Comparison of ENCODE assay signal across 21 cellular contexts in the genomic region with DNA sequence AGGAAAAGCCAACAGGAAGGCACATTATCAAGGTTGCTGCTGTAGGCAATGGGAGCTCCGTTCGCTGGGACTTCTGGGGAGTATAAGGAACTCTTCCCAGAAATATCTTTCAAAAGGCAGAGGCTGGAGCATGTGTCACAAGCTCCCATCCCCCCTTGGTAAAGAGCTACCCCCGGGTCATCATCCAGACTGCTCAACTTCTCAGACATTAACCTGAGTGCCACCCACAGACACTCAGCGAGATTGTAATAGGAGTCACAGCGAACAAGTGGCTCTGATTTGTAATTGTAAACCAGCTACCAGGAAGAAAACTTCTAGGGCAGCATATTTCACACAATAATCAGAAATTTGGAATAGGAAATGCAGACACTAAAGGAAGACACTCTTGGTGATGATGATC.
"Had no signal": no experiment of that assay in that cellular context is flagged by ENCODE, and none has a peak within 500 bp of the region (broad histone marks: within the 10 kb centered on the region; RNA-seq: fewer than 3 reads in every experiment).

No MANE protein-coding gene starts in this region.

- H3K36me3 ChIP-seq: left ventricle myocardium inferior, thoracic aorta, upper lobe of left lung had no signal

- H3K4me3 Mint-ChIP-seq: activated CD8-positive, alpha-beta T cell treated with anti-CD3 and anti-CD28 coated beads, Interleukin-2, amount 10 ng/mL, durations not matched to agents 7 days and 5 days; activated naive CD4-positive, alpha-beta T cell treated with anti-CD3 and anti-CD28 coated beads, Interleukin-2, amount 50 U/mL, for 24 hours; brain; immature natural killer cell; natural killer cell treated with Interleukin-12 subunit alpha and Interleukin-12 subunit beta and Interleukin-15 and Interleukin-18, amount 100 ng/mL, for 72 hours had no signal

- H3K4me1 Mint-ChIP-seq: activated naive CD4-positive, alpha-beta T cell treated with anti-CD3 and anti-CD28 coated beads, Interleukin-2, amount 50 U/mL, for 24 hours; immature natural killer cell had no signal

- H3K9me3 ChIP-seq: left ventricle myocardium inferior, thoracic aorta, upper lobe of left lung had no signal

- DNase-seq: activated CD4-positive, alpha-beta T cell treated with anti-CD3 and anti-CD28 coated beads, Interleukin-2, amount 50 U/mL, for 1 hour; activated CD4-positive, CD25-positive, alpha-beta regulatory T cell treated with anti-CD3 and anti-CD28 coated beads, Interleukin-2, amount 50 U/mL, for 72 hours; activated CD8-positive, alpha-beta T cell treated with anti-CD3 and anti-CD28 coated beads, Interleukin-2, amount 10 ng/mL, durations not matched to agents 7 days and 5 days; activated gamma-delta T cell treated with Interleukin-2 at 50 U/mL for 16 hours; aorta; caudate nucleus; dermis blood vessel endothelial cell; effector memory CD4-positive, alpha-beta T cell; foreskin keratinocyte; immature natural killer cell; left ventricle myocardium inferior; right cardiac atrium; stimulated activated CD4-positive, alpha-beta T cell treated with anti-CD3 and anti-CD28 coated beads, Interleukin-4, amount 100 ng/mL, for 24 hours; stimulated activated naive CD4-positive, alpha-beta T cell treated with Interleukin-2 at 50 U/mL for 16 hours had no signal

- H3K9me3 Mint-ChIP-seq: activated naive CD4-positive, alpha-beta T cell treated with anti-CD3 and anti-CD28 coated beads, Interleukin-2, amount 50 U/mL, for 24 hours; immature natural killer cell; natural killer cell treated with Interleukin-12 subunit alpha and Interleukin-12 subunit beta and Interleukin-15 and Interleukin-18, amount 100 ng/mL, for 72 hours had no signal

- H3K27ac Mint-ChIP-seq: activated CD8-positive, alpha-beta T cell treated with anti-CD3 and anti-CD28 coated beads, Interleukin-2, amount 10 ng/mL, durations not matched to agents 7 days and 5 days; activated naive CD4-positive, alpha-beta T cell treated with anti-CD3 and anti-CD28 coated beads, Interleukin-2, amount 50 U/mL, for 24 hours; immature natural killer cell; natural killer cell treated with Interleukin-12 subunit alpha and Interleukin-12 subunit beta and Interleukin-15 and Interleukin-18, amount 100 ng/mL, for 72 hours had no signal

- H3K27me3 ChIP-seq: foreskin keratinocyte, upper lobe of left lung had no signal

- H3K4me3 ChIP-seq: left ventricle myocardium inferior, thoracic aorta, upper lobe of left lung had no signal

- H3K36me3 Mint-ChIP-seq: activated naive CD4-positive, alpha-beta T cell treated with anti-CD3 and anti-CD28 coated beads, Interleukin-2, amount 50 U/mL, for 24 hours; brain; immature natural killer cell; natural killer cell treated with Interleukin-12 subunit alpha and Interleukin-12 subunit beta and Interleukin-15 and Interleukin-18, amount 100 ng/mL, for 72 hours had no signal

- H3K27ac ChIP-seq: foreskin keratinocyte, left ventricle myocardium inferior, parathyroid adenoma, thoracic aorta, upper lobe of left lung, VCaP had no signal

- H3K4me1 ChIP-seq: foreskin keratinocyte had no signal

- ATAC-seq: activated CD8-positive, alpha-beta T cell treated with anti-CD3 and anti-CD28 coated beads, Interleukin-2, amount 10 ng/mL, durations not matched to agents 7 days and 5 days; foreskin keratinocyte; right cardiac atrium had no signal
